In genomic region chrX:16870861-16871584, GRCh38 we compare ENCODE assay signal across 8 cellular contexts. TPM values are rescaled to one million over a fixed set of nuclear protein-coding genes. Genes with fewer than 3 reads are reported as not detected.
DNase-seq lines count a peak whose midpoint lies in the region; ATAC-seq, FAIRE-seq and TF ChIP-seq lines count a peak whose summit lies in the region.

No MANE protein-coding gene starts in this region.

- peak overlapping the region; percentile 99 for H3K4me3 Mint-ChIP-seq in central memory CD8-positive, alpha-beta T cell

- POLR2A ChIA-PET in HepG2 (lab: Yijun Ruan, JAX), result interaction anchor here (1.2 to 1.4 kb wide), 2 partner anchors 11 to 100 kb away, joined by 4 to 6 read pairs; no protein-coding TSS in a partner anchor

- H3K4me1 ChIP-seq in HepG2 (ENCODE audit: insufficient read depth, low read length) (peaks cover 28% of the 10 kb centered on the region; the same call in 1 of the 2 replicates), subcutaneous abdominal adipose tissue (ENCODE audit: control insufficient read depth in 5 of 5, insufficient read depth in 5 of 5, low read length in 5 of 5) (peaks cover 6 to 35% (median 28%) of the 10 kb centered on the region in 5 donors)

- no peak for FAIRE-seq in HepG2 (lab: Jason Lieb, UNC)

- H4K20me1 ChIP-seq in HepG2 (ENCODE audit: insufficient read depth, low read length), result peaks cover 7% of the 10 kb centered on the region; the same call in 1 of the 2 replicates

- H3K4me3 ChIP-seq in HepG2 (replicated peaks in 1 of 3; ENCODE audit: insufficient read depth in 1 of 3, low read depth in 2 of 3, low read length in 3 of 3) (peak overlapping the region; percentile 64 to 76 (median 72)), subcutaneous abdominal adipose tissue (ENCODE audit: low read depth in 1 of 5, low read length in 5 of 5) (peak overlapping the region; percentile 49 to 78 (median 77))

- H3K27ac Mint-ChIP-seq in central memory CD8-positive, alpha-beta T cell (ENCODE audit: low read depth), result peak overlapping the region; percentile 99

- TF ChIP-seq EP300 in HepG2 (IDR thresholded peaks at IDR 0.05; ENCODE audit: low read depth in 2 of 2, low read length in 2 of 2) (no peak), HepG2 (CRISPR knock-in tag; IDR thresholded peaks at IDR 0.05; ENCODE audit: borderline replicate concordance) (no peak)

- CTCF ChIA-PET in HepG2 (lab: Yijun Ruan, JAX; ENCODE audit: low intra/inter-chr PET ratio, low total read pairs), result no interaction called here

- intact Hi-C loops in HepG2 (cut with micrococcal nuclease; ENCODE audit: unreplicated experiment), result loop anchor here (5.0 kb wide), 1 partner anchor 44 kb away; no protein-coding TSS in a partner anchor

- H3K36me3 ChIP-seq in HepG2 (replicated peaks in 1 of 2; ENCODE audit: control insufficient read depth in 1 of 2, insufficient read depth in 2 of 2, low read length in 2 of 2) (0 out of 5 replicates have a peak, but pooled peaks cover 0 to 1% of the 10 kb centered on the region in 2 experiments), subcutaneous abdominal adipose tissue (ENCODE audit: control insufficient read depth in 5 of 5, insufficient read depth in 5 of 5, low read length in 5 of 5) (no peaks in the 10 kb centered on the region)

- H3K27ac ChIP-seq in HepG2 (ENCODE audit: extremely low read length, insufficient read depth, low read length) (peak overlapping the region; percentile 85), subcutaneous abdominal adipose tissue (ENCODE audit: low read depth, low read length) (peak overlapping the region; percentile 57)

- peaks cover 8% of the 10 kb centered on the region for H3K36me3 Mint-ChIP-seq in central memory CD8-positive, alpha-beta T cell (ENCODE audit: insufficient read depth)

- no peaks in the 10 kb centered on the region; a peak in 1 of 5 replicates for H3K27me3 ChIP-seq in HepG2 (ENCODE audit: control insufficient read depth in 1 of 2, insufficient read depth in 2 of 2, low read length in 2 of 2)
- peaks cover 0 to 17% (median 5%) of the 10 kb centered on the region in 5 donors for H3K27me3 ChIP-seq in subcutaneous abdominal adipose tissue (ENCODE audit: control insufficient read depth in 5 of 5, insufficient read depth in 4 of 5, low read length in 5 of 5)

- DNase-seq in DMS 273 (lab: John Stamatoyannopoulos, UW; ENCODE audit: unreplicated experiment), result peak; percentile 79
- DNase-seq in DMS 273 treated with DMSO at 0.1 percent for 48 hours (lab: John Stamatoyannopoulos, UW), result no peak
- DNase-seq in OCI-M1 (lab: John Stamatoyannopoulos, UW), result peak; percentile 54
- no peak for DNase-seq in central memory CD8-positive, alpha-beta T cell (ENCODE audit: low spot score in 2 of 2)
- DNase-seq in HepG2 (ENCODE audit: low spot score), result no peak

- peaks cover 10% of the 10 kb centered on the region for H3K4me1 Mint-ChIP-seq in central memory CD8-positive, alpha-beta T cell

- no peaks in the 10 kb centered on the region for H3K27me3 Mint-ChIP-seq in central memory CD8-positive, alpha-beta T cell

- peaks cover 30% of the 10 kb centered on the region for H3K79me2 ChIP-seq in HepG2 (ENCODE audit: insufficient read depth, low read length)

- BruUV-seq in HepG2 (replicated peaks; lab: Mats Ljungman, UMichigan), result TSS peak; percentile 72

- no peak for TF ChIP-seq CTCF in HepG2 (CRISPR knock-in tag; IDR thresholded peaks at IDR 0.05)

- H2AFZ ChIP-seq in HepG2 (ENCODE audit: low read length), result peak overlapping the region; percentile 63

- TF ChIP-seq RAD21 in HepG2 (CRISPR knock-in tag; IDR thresholded peaks at IDR 0.05), result no peak

- H3K9me3 Mint-ChIP-seq in central memory CD8-positive, alpha-beta T cell, result no peaks in the 10 kb centered on the region

- WGBS in HepG2 (ENCODE audit: low lambda C conversion rate), result 3% methylated on average over 21 of the region's 35 CpGs

- H3K4me2 ChIP-seq in HepG2 (ENCODE audit: low read depth, low read length), result peak overlapping the region; percentile 80

- H3K9ac ChIP-seq in HepG2 (ENCODE audit: insufficient read depth, low read depth, low read length), result peak overlapping the region; percentile 69
- H3K9ac ChIP-seq in subcutaneous abdominal adipose tissue (ENCODE audit: low read length in 5 of 5), result peak overlapping the region in 4 of 5 donors; percentile 42 to 70 (median 54)

- in situ Hi-C loops in HepG2 (cut with HindIII; ENCODE audit: extremely low pct_ligation_motif_present, low pct_unique_long_range_greater_than_20kb), result no loop called here

- peak; percentile 22 for ATAC-seq in HG02943 (IDR thresholded peaks at IDR 0.05; ENCODE audit: low read depth, unreplicated experiment)
- no peak for ATAC-seq in central memory CD8-positive, alpha-beta T cell (replicated peaks; ENCODE audit: extremely low read depth, poor library complexity, severe bottlenecking)
- peak; percentile 53 for ATAC-seq in HepG2
- no peak for ATAC-seq in GM21576 (IDR thresholded peaks at IDR 0.05; ENCODE audit: unreplicated experiment)

- TF ChIP-seq POLR2A in HepG2 (IDR thresholded peaks at IDR 0.05; ENCODE audit: insufficient read depth in 1 of 2, low read depth in 2 of 2, low read length in 2 of 2), result no peak

- H3K9me3 ChIP-seq in HepG2 (ENCODE audit: low read length) (no peaks in the 10 kb centered on the region), subcutaneous abdominal adipose tissue (ENCODE audit: control insufficient read depth in 5 of 5, low read length in 5 of 5) (no peaks in the 10 kb centered on the region)

TF ChIP-seq in HepG2, 621 proteins besides CTCF, POLR2A, EP300 and RAD21 (continues in another document):
- TF ChIP-seq ATF6 (CRISPR knock-in tag; conservative IDR thresholded peaks at IDR 0.05) (no peak), ZNF687 (CRISPR knock-in tag; IDR thresholded peaks at IDR 0.05) (peak; percentile 49), PHF8 (CRISPR knock-in tag; IDR thresholded peaks at IDR 0.05) (peak; percentile 51)

RNA-seq across cellular contexts. Expression of gene RBBP7, which starts 0.9 kb away (rescaled TPM):
- 145 and 193 TPM in 2 replicates for total RNA-seq in HepG2 (2016; rRNA removed; fragmentation: Illumina TruSeq; extraction: Trizol)
- total RNA-seq in HepG2 (2016; cell fraction: cytosol; rRNA removed; fragmentation: Illumina TruSeq; extraction: Trizol; ENCODE audit: low read depth), result 57.4 and 66.6 TPM in 2 replicates
- 156 and 189 TPM in 2 replicates for total RNA-seq in HepG2 (2016; cell fraction: insoluble cytoplasmic fraction; rRNA removed; fragmentation: Illumina TruSeq; extraction: Trizol)
- 80.3 and 86.8 TPM in 2 replicates for total RNA-seq in HepG2 (2016; cell fraction: membrane; rRNA removed; fragmentation: Illumina TruSeq; extraction: Trizol)
- total RNA-seq in HepG2 (2016; cell fraction: nucleus; rRNA removed; fragmentation: Illumina TruSeq; extraction: Trizol), result 80.6 and 89.8 TPM in 2 replicates
- polyA plus RNA-seq in HepG2 (2011; rRNA removed), result 80.1 and 89.5 TPM in 2 replicates
- 53.0 and 73.9 TPM in 2 replicates for polyA plus RNA-seq in HepG2 (2011; cell fraction: cytosol; rRNA removed)
- polyA plus RNA-seq in HepG2 (2011; cell fraction: nucleus; rRNA removed), result 52.9 and 88.1 TPM in 2 replicates
- 92.8 and 105 TPM in 2 replicates for polyA plus RNA-seq in HepG2 (2012)
- polyA plus RNA-seq in HepG2 (2016; cell fraction: cytosol; fragmentation: Illumina TruSeq; extraction: Trizol; ENCODE audit: low read depth), result 39.1 and 41.4 TPM in 2 replicates
- 192 and 194 TPM in 2 replicates for polyA plus RNA-seq in HepG2 (2016; cell fraction: insoluble cytoplasmic fraction; fragmentation: Illumina TruSeq; extraction: Trizol; ENCODE audit: low read depth)
- 60.3 and 64.4 TPM in 2 replicates for polyA plus RNA-seq in HepG2 (2016; cell fraction: membrane; fragmentation: Illumina TruSeq; extraction: Trizol; ENCODE audit: low read depth)
- 149 and 156 TPM in 2 replicates for polyA plus RNA-seq in HepG2 (2016; cell fraction: nucleus; fragmentation: Illumina TruSeq; extraction: Trizol; ENCODE audit: insufficient read depth, low read depth)
- 67.0 and 365 TPM in 2 replicates for polyA minus RNA-seq in HepG2 (2011; rRNA and poly(A)+ RNA removed; ENCODE audit: low replicate concordance)
- polyA minus RNA-seq in HepG2 (2011; cell fraction: cytosol; rRNA and poly(A)+ RNA removed), result 38.9 and 41.2 TPM in 2 replicates
- 47.3 and 54.2 TPM in 2 replicates for polyA minus RNA-seq in HepG2 (2011; cell fraction: nucleus; rRNA and poly(A)+ RNA removed)

Comparison
In these comparisons a context has a peak if more than half of its experiments do, and no peak if none do; other contexts are left out.
1. DNase-seq: peak in DMS 273 (single experiment) and OCI-M1 (single experiment); none in DMS 273 treated with DMSO at 0.1 percent for 48 hours (single experiment), central memory CD8-positive, alpha-beta T cell (0 of 2) and HepG2 (single experiment).
2. ATAC-seq: peak in HG02943 (single experiment) and HepG2 (single experiment); none in central memory CD8-positive, alpha-beta T cell (single experiment) and GM21576 (single experiment).